In the genomic region with DNA sequence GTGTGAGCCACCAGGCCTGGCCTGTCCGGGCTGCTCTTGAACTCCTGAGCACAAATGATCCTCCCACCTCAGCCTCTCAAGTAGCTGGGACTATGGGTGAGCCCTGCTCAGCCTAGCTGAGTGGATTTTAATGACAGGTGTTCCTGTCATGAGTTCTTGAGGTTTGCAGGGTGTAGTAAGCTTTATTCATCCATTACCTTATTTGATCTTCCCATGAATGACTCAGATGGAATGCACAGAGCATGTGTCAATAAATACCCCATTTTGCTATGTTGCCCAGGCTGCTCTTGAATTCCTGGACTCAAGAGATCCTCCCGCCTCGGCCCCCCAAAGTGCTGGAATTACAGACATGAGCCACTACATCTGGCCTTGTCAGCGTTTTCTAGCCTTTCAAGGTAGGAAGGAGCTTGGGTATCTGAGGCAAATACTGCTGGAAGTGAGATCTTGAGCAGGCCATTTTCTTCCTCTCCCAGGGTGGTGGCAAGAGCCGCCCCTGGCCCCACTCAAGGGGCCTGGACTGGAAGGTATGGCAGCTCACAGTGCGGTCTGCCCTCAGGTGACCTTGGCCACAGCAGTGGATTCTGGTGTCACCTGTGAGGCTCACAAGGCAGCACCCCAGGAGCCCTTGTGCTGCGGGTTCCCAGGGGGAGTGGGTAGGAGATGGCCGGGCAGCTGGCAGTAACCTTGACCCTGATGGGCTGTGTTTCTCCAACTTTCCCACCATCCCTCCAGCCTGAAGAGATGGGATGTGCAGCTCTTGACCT, we compare ENCODE assay signal across 12 cellular contexts. TPM values are rescaled to one million over a fixed set of nuclear protein-coding genes. Genes with fewer than 3 reads are reported as not detected.
DNase-seq lines count a peak whose midpoint lies in the region; ATAC-seq and TF ChIP-seq lines count a peak whose summit lies in the region.
"Had no signal": no experiment of that assay in that cellular context is flagged by ENCODE, and none has a peak within 500 bp of the region (broad histone marks: within the 10 kb centered on the region; RNA-seq: fewer than 3 reads in every experiment).

No MANE protein-coding gene starts in this region.

- no peaks in the 10 kb centered on the region for H3K27me3 ChIP-seq in DND-41 (ENCODE audit: insufficient read depth, low read length, poor library complexity)
- H3K27me3 ChIP-seq: neural progenitor cell had no signal

- H3K4me1 ChIP-seq in DND-41 (ENCODE audit: insufficient read depth, low read length), result no peaks in the 10 kb centered on the region
- H3K4me1 ChIP-seq: neural progenitor cell had no signal

- H3K4me3 Mint-ChIP-seq in T-helper 17 cell (no peak overlapping the region), immature natural killer cell (no peak overlapping the region), mesothelial cell of epicardium (no peak overlapping the region)
- H3K4me3 Mint-ChIP-seq: neural progenitor cell had no signal

- no peaks in the 10 kb centered on the region for H3K9me3 Mint-ChIP-seq in immature natural killer cell
- no peaks in the 10 kb centered on the region for H3K9me3 Mint-ChIP-seq in mesothelial cell of epicardium
- H3K9me3 Mint-ChIP-seq: neural progenitor cell had no signal

- POLR2A ChIA-PET in AG04449 (lab: Yijun Ruan, JAX), result interaction anchor here (0.7 kb wide), 1 partner anchor 16 kb away, joined by 3 read pairs; no protein-coding TSS in a partner anchor

- H2AFZ ChIP-seq in DND-41 (ENCODE audit: low read depth, low read length), result no peak overlapping the region
- H2AFZ ChIP-seq: neural progenitor cell had no signal

- peaks cover 80% of the 10 kb centered on the region for H3K36me3 ChIP-seq in DND-41 (ENCODE audit: insufficient read depth, low read length)
- H3K36me3 ChIP-seq: neural progenitor cell had no signal

- CTCF ChIA-PET in AG04449 (lab: Yijun Ruan, JAX), result interaction anchor here (0.9 to 1.0 kb wide), 2 partner anchors 45 to 49 kb away, joined by 3 to 5 read pairs; no protein-coding TSS in a partner anchor

- no peak overlapping the region for H3K4me2 ChIP-seq in DND-41 (ENCODE audit: insufficient read depth, low read length)
- H3K4me2 ChIP-seq: neural progenitor cell had no signal

- peak overlapping the region; percentile 32 for H3K27ac Mint-ChIP-seq in T-helper 17 cell
- peak overlapping the region in 5 of 6 donors; percentile 57 to 85 (median 74) for H3K27ac Mint-ChIP-seq in immature natural killer cell
- H3K27ac Mint-ChIP-seq in mesothelial cell of epicardium, result no peak overlapping the region
- H3K27ac Mint-ChIP-seq: neural progenitor cell had no signal

- H3K4me3 ChIP-seq in AG04449 (ENCODE audit: low read depth, low read length), result no peak overlapping the region
- no peak overlapping the region for H3K4me3 ChIP-seq in DND-41 (ENCODE audit: low read depth in 1 of 2, low read length in 2 of 2)
- H3K4me3 ChIP-seq: heart right ventricle, neural progenitor cell had no signal

- TF ChIP-seq CTCF in AG04449 (IDR thresholded peaks at IDR 0.05; ENCODE audit: insufficient read depth, low read length, missing control alignments) (no peak), DND-41 (IDR thresholded peaks at IDR 0.05; ENCODE audit: borderline replicate concordance, extremely low read depth, low read length, poor library complexity, severe bottlenecking) (no peak), mesothelial cell of epicardium (IDR thresholded peaks at IDR 0.05; ENCODE audit: unreplicated experiment) (no peak)

- H3K27me3 Mint-ChIP-seq in T-helper 17 cell (no peaks in the 10 kb centered on the region), immature natural killer cell (ENCODE audit: low read depth in 3 of 3) (peaks cover 0 to 3% (median 0%) of the 10 kb centered on the region in 3 donors), mesothelial cell of epicardium (ENCODE audit: low read depth) (peaks cover 9% of the 10 kb centered on the region)

- no peaks in the 10 kb centered on the region for H3K9me3 ChIP-seq in DND-41 (ENCODE audit: insufficient read depth, low read length, severe bottlenecking)
- no peaks in the 10 kb centered on the region for H3K9me3 ChIP-seq in T-helper 17 cell (ENCODE audit: control insufficient read depth, low read length, poor library complexity, severe bottlenecking)
- H3K9me3 ChIP-seq: heart right ventricle had no signal

- no peaks in the 10 kb centered on the region for H3K36me3 Mint-ChIP-seq in T-helper 17 cell (ENCODE audit: low read depth)
- H3K36me3 Mint-ChIP-seq in immature natural killer cell, result peaks cover 5 to 19% (median 12%) of the 10 kb centered on the region in 3 donors
- H3K36me3 Mint-ChIP-seq in mesothelial cell of epicardium, result no peaks in the 10 kb centered on the region
- H3K36me3 Mint-ChIP-seq: neural progenitor cell had no signal

- no peak overlapping the region for H3K9ac ChIP-seq in DND-41 (ENCODE audit: low read depth, low read length)
- H3K9ac ChIP-seq: neural progenitor cell had no signal

- H3K27ac ChIP-seq in DND-41 (ENCODE audit: low read length), result no peak overlapping the region
- H3K27ac ChIP-seq: heart right ventricle, neural progenitor cell had no signal

- H3K4me1 Mint-ChIP-seq in T-helper 17 cell, result peaks cover 35% of the 10 kb centered on the region
- peaks cover 70 to 74% of the 10 kb centered on the region in 2 donors for H3K4me1 Mint-ChIP-seq in immature natural killer cell
- H3K4me1 Mint-ChIP-seq in mesothelial cell of epicardium, result no peaks in the 10 kb centered on the region
- H3K4me1 Mint-ChIP-seq: neural progenitor cell had no signal

- peak; percentile 31; the same call in 1 of the 3 replicates for ATAC-seq in DND-41 (ENCODE audit: insufficient read depth, low read depth)
- ATAC-seq in T-helper 17 cell, result peak; percentile 20
- ATAC-seq in HG03432 (IDR thresholded peaks at IDR 0.05; ENCODE audit: unreplicated experiment), result no peak
- ATAC-seq: heart right ventricle had no signal

- H4K20me1 ChIP-seq in DND-41 (ENCODE audit: insufficient read depth, low read length), result peaks cover 73% of the 10 kb centered on the region

- H3K79me2 ChIP-seq in DND-41 (ENCODE audit: insufficient read depth, low read length), result peaks cover 99% of the 10 kb centered on the region

- DNase-seq in AG04449 (ENCODE audit: low read depth, low spot score) (peak; percentile 40), DND-41 (no peak), T-helper 17 cell (no peak), immature natural killer cell (no peak), mesothelial cell of epicardium (ENCODE audit: low spot score in 2 of 2, unreplicated experiment in 2 of 2) (no peak), epidermal melanocyte (ENCODE audit: insufficient read length, low spot score) (no peak), activated gamma-delta T cell treated with Interleukin-2 at 50 U/mL for 16 hours (no peak)
- DNase-seq: cerebellar nuclear complex; heart right ventricle; stimulated activated CD4-positive, alpha-beta T cell treated with anti-CD3 and anti-CD28 coated beads, Interleukin-4, amount 100 ng/mL, for 24 hours had no signal

RNA-seq across cellular contexts. Expression of a gene that starts 20.0 kb away (rescaled TPM):
- total RNA-seq in T-helper 17 cell (100 to 1,000 TPM; 177 to 204 TPM), mesothelial cell of epicardium (3.7 to 4.7 TPM (median 4.3 TPM) in 3 replicates)
- polyA plus RNA-seq in immature natural killer cell, result 100 to 1,000 TPM in 1 of 3 donors, 10 to 100 TPM in 2; 43.4 to 133 (median 49.0) TPM

Comparison
In these comparisons a context has a peak if more than half of its experiments do, and no peak if none do; other contexts are left out.
1. RNA of a gene that starts 20.0 kb away (total RNA-seq): 177 to 204 TPM in T-helper 17 cell; 3.7 to 4.7 TPM in mesothelial cell of epicardium; every median in the first group is over 10 times any median in the second.